Comparison of ENCODE assay signal across 11 cellular contexts in genomic region chr9:7185612-7186011, GRCh38.
A peak's percentile ranks its signal among the peaks of the same experiment; 100 is the strongest.
DNase-seq lines count a peak whose midpoint lies in the region; ATAC-seq and TF ChIP-seq lines count a peak whose summit lies in the region.
"Had no signal": no experiment of that assay in that cellular context is flagged by ENCODE, and none has a peak within 500 bp of the region (broad histone marks: within the 10 kb centered on the region; RNA-seq: fewer than 3 reads in every experiment).

No MANE protein-coding gene starts in this region.

- DNase-seq in left ventricle myocardium superior (no peak), cardiac septum (ENCODE audit: low spot score) (no peak), WTC11 (ENCODE audit: low spot score) (peak; percentile 31), thyroid gland (peak; percentile 27 to 37), sigmoid colon (no peak), vagina (ENCODE audit: extremely low spot score in 2 of 2) (no peak)
- DNase-seq in CD4-positive, alpha-beta memory T cell = no peak
- DNase-seq: GOT3; naive thymus-derived CD4-positive, alpha-beta T cell had no signal

- no peak for TF ChIP-seq POLR2A in gastroesophageal sphincter (IDR thresholded peaks at IDR 0.05)
- TF ChIP-seq POLR2A in thyroid gland (IDR thresholded peaks at IDR 0.05) = no peak
- TF ChIP-seq POLR2A in sigmoid colon (IDR thresholded peaks at IDR 0.05) = no peak
- no peak for TF ChIP-seq POLR2A in vagina (IDR thresholded peaks at IDR 0.05)

- H3K4me1 Mint-ChIP-seq in WTC11 = peaks cover 11% of the 10 kb centered on the region
- no peaks in the 10 kb centered on the region for H3K4me1 Mint-ChIP-seq in CD4-positive, alpha-beta memory T cell
- H3K4me1 Mint-ChIP-seq: naive thymus-derived CD4-positive, alpha-beta T cell had no signal

- TF ChIP-seq EP300 in gastroesophageal sphincter (IDR thresholded peaks at IDR 0.05) (no peak), sigmoid colon (IDR thresholded peaks at IDR 0.05) (no peak)

- POLR2A ChIA-PET in WTC11 (lab: Charles Lee) = no interaction called here
- POLR2A ChIA-PET in CD4-positive, alpha-beta memory T cell (lab: Charles Lee; ENCODE audit: partially characterized antibody) = no interaction called here

- TF ChIP-seq CTCF in WTC11 (IDR thresholded peaks at IDR 0.05) (no peak), gastroesophageal sphincter (IDR thresholded peaks at IDR 0.05) (no peak), thyroid gland (IDR thresholded peaks at IDR 0.05) (no peak), sigmoid colon (IDR thresholded peaks at IDR 0.05) (no peak), vagina (IDR thresholded peaks at IDR 0.05) (no peak)

- H3K27ac ChIP-seq in gastroesophageal sphincter (no peak overlapping the region), thyroid gland (no peak overlapping the region), sigmoid colon (no peak overlapping the region), vagina (no peak overlapping the region)
- no peak overlapping the region for H3K27ac ChIP-seq in CD4-positive, alpha-beta memory T cell (ENCODE audit: low read depth, low read length)

- H3K9me3 ChIP-seq in gastroesophageal sphincter = peaks cover 0 to 3% (median 0%) of the 10 kb centered on the region in 3 donors
- H3K9me3 ChIP-seq in thyroid gland = no peaks in the 10 kb centered on the region
- peaks cover 0 to 3% (median 0%) of the 10 kb centered on the region in 4 donors for H3K9me3 ChIP-seq in sigmoid colon
- H3K9me3 ChIP-seq in CD4-positive, alpha-beta memory T cell (ENCODE audit: control insufficient read depth in 1 of 2, low read length in 2 of 2) = no peaks in the 10 kb centered on the region
- no peaks in the 10 kb centered on the region for H3K9me3 ChIP-seq in vagina

- H3K4me3 Mint-ChIP-seq in WTC11 = no peak overlapping the region
- no peak overlapping the region for H3K4me3 Mint-ChIP-seq in CD4-positive, alpha-beta memory T cell
- H3K4me3 Mint-ChIP-seq: activated T-helper 17 cell treated with anti-CD3 and anti-CD28 coated beads, Interleukin-2, amount 50 U/mL, for 72 hours; naive thymus-derived CD4-positive, alpha-beta T cell had no signal

- H3K27ac Mint-ChIP-seq in WTC11 = no peak overlapping the region; the same call in 1 of the 2 replicates
- H3K27ac Mint-ChIP-seq in CD4-positive, alpha-beta memory T cell = no peak overlapping the region
- H3K27ac Mint-ChIP-seq: activated T-helper 17 cell treated with anti-CD3 and anti-CD28 coated beads, Interleukin-2, amount 50 U/mL, for 72 hours had no signal

- H3K27me3 ChIP-seq in gastroesophageal sphincter = no peaks in the 10 kb centered on the region
- H3K27me3 ChIP-seq in thyroid gland = no peaks in the 10 kb centered on the region
- H3K27me3 ChIP-seq in sigmoid colon = no peaks in the 10 kb centered on the region
- H3K27me3 ChIP-seq in CD4-positive, alpha-beta memory T cell (ENCODE audit: insufficient read depth, low read length) = no peaks in the 10 kb centered on the region
- no peaks in the 10 kb centered on the region for H3K27me3 ChIP-seq in vagina

- H3K9me3 Mint-ChIP-seq in WTC11 = peaks cover 50% of the 10 kb centered on the region
- H3K9me3 Mint-ChIP-seq in CD4-positive, alpha-beta memory T cell = peaks cover 4 to 68% (median 28%) of the 10 kb centered on the region in 8 donors

- no peaks in the 10 kb centered on the region for H3K4me1 ChIP-seq in gastroesophageal sphincter
- H3K4me1 ChIP-seq in thyroid gland = no peaks in the 10 kb centered on the region
- peaks cover 0 to 9% (median 4%) of the 10 kb centered on the region in 4 donors for H3K4me1 ChIP-seq in sigmoid colon
- no peaks in the 10 kb centered on the region for H3K4me1 ChIP-seq in CD4-positive, alpha-beta memory T cell (ENCODE audit: insufficient read depth, low read length)
- no peaks in the 10 kb centered on the region for H3K4me1 ChIP-seq in vagina

- CTCF ChIA-PET in WTC11 (lab: Charles Lee) = interaction anchor here (0.8 to 2.2 kb wide), 17 partner anchors 11 to 442 kb away, joined by 3 to 13 read pairs (median 3); no protein-coding TSS in a partner anchor
- CTCF ChIA-PET in CD4-positive, alpha-beta memory T cell (lab: Charles Lee; ENCODE audit: partially characterized antibody) = interaction anchor here (1.0 to 1.2 kb wide), 2 partner anchors 8 to 36 kb away, joined by 3 read pairs; no protein-coding TSS in a partner anchor

- peaks cover 4% of the 10 kb centered on the region; the same call in 1 of the 2 replicates for H3K27me3 Mint-ChIP-seq in WTC11 (ENCODE audit: low read depth)
- H3K27me3 Mint-ChIP-seq in CD4-positive, alpha-beta memory T cell = no peaks in the 10 kb centered on the region
- H3K27me3 Mint-ChIP-seq: activated T-helper 17 cell treated with anti-CD3 and anti-CD28 coated beads, Interleukin-2, amount 50 U/mL, for 72 hours; naive thymus-derived CD4-positive, alpha-beta T cell had no signal

- peaks cover 55% of the 10 kb centered on the region for H3K36me3 Mint-ChIP-seq in WTC11
- peaks cover 54 to 68% of the 10 kb centered on the region in 2 donors for H3K36me3 Mint-ChIP-seq in CD4-positive, alpha-beta memory T cell

- H3K36me3 ChIP-seq in gastroesophageal sphincter = no peaks in the 10 kb centered on the region
- no peaks in the 10 kb centered on the region for H3K36me3 ChIP-seq in thyroid gland
- H3K36me3 ChIP-seq in sigmoid colon = no peaks in the 10 kb centered on the region
- H3K36me3 ChIP-seq in CD4-positive, alpha-beta memory T cell (ENCODE audit: insufficient read depth, low read length) = no peaks in the 10 kb centered on the region
- H3K36me3 ChIP-seq in vagina = no peaks in the 10 kb centered on the region

- ATAC-seq in left ventricle myocardium superior = peak; percentile 56
- ATAC-seq in WTC11 = peak; percentile 91
- peak; percentile 39 for ATAC-seq in gastroesophageal sphincter
- ATAC-seq: activated T-helper 17 cell treated with anti-CD3 and anti-CD28 coated beads, Interleukin-2, amount 50 U/mL, for 72 hours; naive thymus-derived CD4-positive, alpha-beta T cell had no signal

- intact Hi-C loops in left ventricle myocardium superior (cut with micrococcal nuclease) (no loop called here), cardiac septum (cut with DNase I) (loop anchor here (10.0 kb wide), 1 partner anchor 131 kb away; no protein-coding TSS in a partner anchor), thyroid gland (cut with DNase I) (no loop called here), sigmoid colon (cut with DNase I) (no loop called here), vagina (cut with DNase I) (no loop called here)
- intact Hi-C loops in CD4-positive, alpha-beta memory T cell (cut with micrococcal nuclease) = loop anchor here (5.0 kb wide), 1 partner anchor 358 kb away; no protein-coding TSS in a partner anchor

- H3K4me3 ChIP-seq in gastroesophageal sphincter (no peak overlapping the region), thyroid gland (replicated peaks in 1 of 3) (no peak overlapping the region), sigmoid colon (no peak overlapping the region), vagina (no peak overlapping the region)
- no peak overlapping the region for H3K4me3 ChIP-seq in CD4-positive, alpha-beta memory T cell (ENCODE audit: low read length in 2 of 2)

TF ChIP-seq in WTC11, 78 proteins besides CTCF, POLR2A, EP300 and RAD21:
- no peak for TF ChIP-seq NR3C1 (CRISPR knock-in tag; conservative IDR thresholded peaks at IDR 0.05; ENCODE audit: low read depth)
- no peak for TF ChIP-seq EMX1 (CRISPR knock-in tag; IDR thresholded peaks at IDR 0.05)
- no peak for TF ChIP-seq FOXP1 (CRISPR knock-in tag; IDR thresholded peaks at IDR 0.05; ENCODE audit: borderline replicate concordance)
- TF ChIP-seq ELF4 (CRISPR knock-in tag; IDR thresholded peaks at IDR 0.05; ENCODE audit: low read depth) = no peak
- TF ChIP-seq TEAD1 (CRISPR knock-in tag; IDR thresholded peaks at IDR 0.05) = no peak
- TF ChIP-seq MLX (CRISPR knock-in tag; IDR thresholded peaks at IDR 0.05) = no peak

Comparison
In these comparisons a context has a peak if more than half of its experiments do, and no peak if none do; other contexts are left out.
1. intact Hi-C loops: an anchor here in cardiac septum (10.0 kb wide) and CD4-positive, alpha-beta memory T cell (5.0 kb wide); none called in left ventricle myocardium superior, thyroid gland, sigmoid colon and vagina.
2. ATAC-seq: peak in every context shown above with its lines; median percentile 91 in WTC11; 56 in left ventricle myocardium superior; 39 in gastroesophageal sphincter.
3. DNase-seq: peak in WTC11 (single experiment) and thyroid gland (2 of 2); none in left ventricle myocardium superior (single experiment), cardiac septum (single experiment), sigmoid colon (single experiment), CD4-positive, alpha-beta memory T cell (0 of 5) and vagina (0 of 2).